In the genomic region with DNA sequence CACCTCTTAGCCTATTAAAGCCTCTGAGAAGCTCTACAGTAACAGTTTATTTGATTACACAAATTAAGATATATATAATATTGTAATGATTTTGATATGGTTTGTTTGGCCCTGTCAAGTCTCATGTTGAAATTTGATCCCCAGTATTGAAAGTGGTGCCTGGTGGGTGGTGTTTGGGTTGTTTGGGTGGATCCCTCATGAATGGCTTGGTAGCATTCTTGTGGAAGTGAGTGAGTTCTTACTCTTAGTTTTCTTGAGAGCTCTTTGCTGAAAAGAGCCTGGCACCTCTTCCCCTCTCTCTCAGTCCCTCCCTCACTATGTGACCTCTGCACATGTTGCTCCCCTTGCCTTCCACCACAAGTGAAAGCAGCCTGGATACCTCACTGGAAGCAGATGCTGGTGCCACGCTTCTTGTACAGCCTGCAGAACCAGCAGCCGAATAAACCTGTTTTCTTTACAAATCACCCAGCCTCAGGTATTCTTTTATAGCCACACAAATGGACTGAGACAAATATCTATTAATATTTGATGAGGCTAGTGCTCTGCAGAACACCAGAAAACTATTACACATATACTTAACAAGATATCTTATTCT, we compare ENCODE assay signal across 18 cellular contexts. TPM values are rescaled to one million over a fixed set of nuclear protein-coding genes. Genes with fewer than 3 reads are reported as not detected.
DNase-seq lines count a peak whose midpoint lies in the region; ATAC-seq and TF ChIP-seq lines count a peak whose summit lies in the region.
"Had no signal": no experiment of that assay in that cellular context is flagged by ENCODE, and none has a peak within 500 bp of the region (broad histone marks: within the 10 kb centered on the region; RNA-seq: fewer than 3 reads in every experiment).

No MANE protein-coding gene starts in this region.

- H2BK5ac ChIP-seq in mesendoderm (ENCODE audit: low read length) = no peak overlapping the region

- H4K8ac ChIP-seq in mesendoderm (ENCODE audit: low read depth, low read length) = no peak overlapping the region

- H3K27ac Mint-ChIP-seq in GM23338 = peak overlapping the region; percentile 2; the same call in 1 of the 2 replicates
- H3K27ac Mint-ChIP-seq: CD4-positive, CD25-positive, alpha-beta regulatory T cell; HFFc6 had no signal

- WGBS in mesendoderm (ENCODE audit: extremely low coverage, insufficient coverage, low lambda C conversion rate) = no CpG with 5 or more reads among the region's 2 CpGs

- no peak overlapping the region for H3K4ac ChIP-seq in mesendoderm (ENCODE audit: low read depth, low read length)

- H3K36me3 ChIP-seq in GM23338 (ENCODE audit: insufficient read depth) (no peaks in the 10 kb centered on the region), mesendoderm (ENCODE audit: control insufficient read depth, insufficient read depth, low read length) (no peaks in the 10 kb centered on the region)
- H3K36me3 ChIP-seq: BLaER1 treated with 17β-estradiol and CSF1 and Interleukin-3, amounts not matched to agents 10 nM and 100 nM had no signal

- no peaks in the 10 kb centered on the region for H3K27me3 ChIP-seq in GM23338 (ENCODE audit: insufficient read depth)
- H3K27me3 ChIP-seq in mesendoderm (ENCODE audit: insufficient read depth, low read length, poor library complexity) = no peaks in the 10 kb centered on the region
- H3K27me3 ChIP-seq: BLaER1 treated with 17β-estradiol and CSF1 and Interleukin-3, amounts not matched to agents 10 nM and 100 nM had no signal

- H3K4me1 Mint-ChIP-seq in GM23338 = peaks cover 9% of the 10 kb centered on the region; the same call in 2 of the 3 replicates
- H3K4me1 Mint-ChIP-seq: CD4-positive, CD25-positive, alpha-beta regulatory T cell had no signal

- H3K56ac ChIP-seq in mesendoderm (ENCODE audit: low read length) = no peak overlapping the region

- DNase-seq in GM23338 (ENCODE audit: low spot score) (peak; percentile 9), NCI-H69 (lab: John Stamatoyannopoulos, UW) (peak; percentile 13), mesendoderm (peak; percentile 1), DMS153 (lab: John Stamatoyannopoulos, UW) (no peak), nucleus accumbens (lab: John Stamatoyannopoulos, UW) (no peak), amniotic stem cell (lab: John Stamatoyannopoulos, UW) (no peak)
- no peak for DNase-seq in central memory CD4-positive, alpha-beta T cell
- DNase-seq: ACHN; Calu3; CD4-positive, CD25-positive, alpha-beta regulatory T cell; DMS 273 treated with DMSO at 0.1 percent for 48 hours; DMS79; EL; GOT3; HCEC 1CT; HFFc6 had no signal

- H3K9me2 ChIP-seq in GM23338 (ENCODE audit: insufficient read depth) = no peaks in the 10 kb centered on the region

- H3K4me3 ChIP-seq in GM23338 = no peak overlapping the region
- H3K4me3 ChIP-seq in mesendoderm (ENCODE audit: low read length) = no peak overlapping the region
- H3K4me3 ChIP-seq: BLaER1 treated with 17β-estradiol and CSF1 and Interleukin-3, amounts not matched to agents 10 nM and 100 nM had no signal

- H4K20me1 ChIP-seq in GM23338 (replicated peaks; ENCODE audit: insufficient read depth) = no peaks in the 10 kb centered on the region
- H4K20me1 ChIP-seq: BLaER1 treated with 17β-estradiol and CSF1 and Interleukin-3, amounts not matched to agents 10 nM and 100 nM had no signal

- no peaks in the 10 kb centered on the region for H3F3A ChIP-seq in GM23338 (replicated peaks; ENCODE audit: low read depth)

- no peak overlapping the region for H3K23ac ChIP-seq in mesendoderm (ENCODE audit: low read length)

- no peak overlapping the region for H2BK15ac ChIP-seq in mesendoderm (replicated peaks; ENCODE audit: low read depth)

- H3K4me1 ChIP-seq in GM23338 (ENCODE audit: insufficient read depth) (peaks cover 7% of the 10 kb centered on the region; the same call in 1 of the 2 replicates), mesendoderm (ENCODE audit: control insufficient read depth, low read depth, low read length) (no peaks in the 10 kb centered on the region)
- H3K4me1 ChIP-seq: BLaER1 treated with 17β-estradiol and CSF1 and Interleukin-3, amounts not matched to agents 10 nM and 100 nM had no signal

- no peaks in the 10 kb centered on the region for H3K36me3 Mint-ChIP-seq in GM23338 (ENCODE audit: low read depth)
- H3K36me3 Mint-ChIP-seq: CD4-positive, CD25-positive, alpha-beta regulatory T cell had no signal

- H3K27ac ChIP-seq in GM23338 (ENCODE audit: low read depth) (no peak overlapping the region), VCaP (peak overlapping the region; percentile 25; the same call in 1 of the 2 replicates), mesendoderm (ENCODE audit: low read depth, low read length) (no peak overlapping the region)
- H3K27ac ChIP-seq: BLaER1 treated with 17β-estradiol and CSF1 and Interleukin-3, amounts not matched to agents 10 nM and 100 nM had no signal

- H2AK5ac ChIP-seq in mesendoderm (ENCODE audit: low read length) = no peak overlapping the region

- TF ChIP-seq CTCF in GM23338 (conservative IDR thresholded peaks at IDR 0.05; ENCODE audit: low read depth in 2 of 2) (no peak), VCaP (conservative IDR thresholded peaks at IDR 0.05) (no peak)

- H3K4me2 ChIP-seq in GM23338 (no peak overlapping the region), mesendoderm (ENCODE audit: low read length) (no peak overlapping the region)
- H3K4me2 ChIP-seq: BLaER1 treated with 17β-estradiol and CSF1 and Interleukin-3, amounts not matched to agents 10 nM and 100 nM had no signal

- H3K79me2 ChIP-seq in GM23338 (replicated peaks; ENCODE audit: insufficient read depth) (no peaks in the 10 kb centered on the region), mesendoderm (ENCODE audit: control insufficient read depth, insufficient read depth, low read length) (no peaks in the 10 kb centered on the region)

- H3K27me3 Mint-ChIP-seq in GM23338 (ENCODE audit: insufficient read depth, low read depth, poor library complexity) = no peaks in the 10 kb centered on the region
- H3K27me3 Mint-ChIP-seq: CD4-positive, CD25-positive, alpha-beta regulatory T cell had no signal

- no peaks in the 10 kb centered on the region for H3K9me3 Mint-ChIP-seq in GM23338
- H3K9me3 Mint-ChIP-seq: HFFc6 had no signal

- no peak overlapping the region for H2BK120ac ChIP-seq in mesendoderm (ENCODE audit: low read depth, low read length)

- no peak overlapping the region for H3K4me3 Mint-ChIP-seq in GM23338
- H3K4me3 Mint-ChIP-seq: CD4-positive, CD25-positive, alpha-beta regulatory T cell; HFFc6 had no signal

- no peak overlapping the region for H4K5ac ChIP-seq in mesendoderm (ENCODE audit: low read length)

- no peak overlapping the region; the same call in 1 of the 2 replicates for H2AFZ ChIP-seq in GM23338

- H3K18ac ChIP-seq in mesendoderm (ENCODE audit: low read length) = no peak overlapping the region

- peak; percentile 73 for ATAC-seq in GM23338

- H3K79me1 ChIP-seq in mesendoderm (ENCODE audit: low read length) = no peaks in the 10 kb centered on the region

- H3K9ac ChIP-seq in mesendoderm (ENCODE audit: low read length) = no peak overlapping the region
- H3K9ac ChIP-seq: BLaER1 treated with 17β-estradiol and CSF1 and Interleukin-3, amounts not matched to agents 10 nM and 100 nM had no signal

TF ChIP-seq in GM23338, 12 proteins besides CTCF, POLR2A, EP300 and RAD21 (continues in another document):
- TF ChIP-seq, protein P1, sequence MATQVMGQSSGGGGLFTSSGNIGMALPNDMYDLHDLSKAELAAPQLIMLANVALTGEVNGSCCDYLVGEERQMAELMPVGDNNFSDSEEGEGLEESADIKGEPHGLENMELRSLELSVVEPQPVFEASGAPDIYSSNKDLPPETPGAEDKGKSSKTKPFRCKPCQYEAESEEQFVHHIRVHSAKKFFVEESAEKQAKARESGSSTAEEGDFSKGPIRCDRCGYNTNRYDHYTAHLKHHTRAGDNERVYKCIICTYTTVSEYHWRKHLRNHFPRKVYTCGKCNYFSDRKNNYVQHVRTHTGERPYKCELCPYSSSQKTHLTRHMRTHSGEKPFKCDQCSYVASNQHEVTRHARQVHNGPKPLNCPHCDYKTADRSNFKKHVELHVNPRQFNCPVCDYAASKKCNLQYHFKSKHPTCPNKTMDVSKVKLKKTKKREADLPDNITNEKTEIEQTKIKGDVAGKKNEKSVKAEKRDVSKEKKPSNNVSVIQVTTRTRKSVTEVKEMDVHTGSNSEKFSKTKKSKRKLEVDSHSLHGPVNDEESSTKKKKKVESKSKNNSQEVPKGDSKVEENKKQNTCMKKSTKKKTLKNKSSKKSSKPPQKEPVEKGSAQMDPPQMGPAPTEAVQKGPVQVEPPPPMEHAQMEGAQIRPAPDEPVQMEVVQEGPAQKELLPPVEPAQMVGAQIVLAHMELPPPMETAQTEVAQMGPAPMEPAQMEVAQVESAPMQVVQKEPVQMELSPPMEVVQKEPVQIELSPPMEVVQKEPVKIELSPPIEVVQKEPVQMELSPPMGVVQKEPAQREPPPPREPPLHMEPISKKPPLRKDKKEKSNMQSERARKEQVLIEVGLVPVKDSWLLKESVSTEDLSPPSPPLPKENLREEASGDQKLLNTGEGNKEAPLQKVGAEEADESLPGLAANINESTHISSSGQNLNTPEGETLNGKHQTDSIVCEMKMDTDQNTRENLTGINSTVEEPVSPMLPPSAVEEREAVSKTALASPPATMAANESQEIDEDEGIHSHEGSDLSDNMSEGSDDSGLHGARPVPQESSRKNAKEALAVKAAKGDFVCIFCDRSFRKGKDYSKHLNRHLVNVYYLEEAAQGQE (IDR thresholded peaks at IDR 0.05; ENCODE audit: unreplicated experiment) = no peak
- TF ChIP-seq NANOG (IDR thresholded peaks at IDR 0.05; ENCODE audit: borderline replicate concordance) (no peak), CREB1 (CRISPR knock-in tag; IDR thresholded peaks at IDR 0.05; ENCODE audit: low read depth) (no peak), POLR2AphosphoS5 (IDR thresholded peaks at IDR 0.05; ENCODE audit: low read depth) (no peak)

RNA-seq across cellular contexts. Expression of gene SLC4A10, which starts 52.8 kb away (rescaled TPM):
- total RNA-seq in GM23338 (2014; rRNA removed; shearing (Covaris generic)) = 0.56 and 1.4 TPM in 2 replicates
- polyA plus RNA-seq in GM23338 (2016; fragmentation: Nextera tagmentation; extraction: Ambion mirVana) = 0.12 and 0.52 TPM in 2 replicates
- 0.07 TPM for polyA plus RNA-seq in mesendoderm (2013, experiment 1 of 2)
- 0.03 TPM for polyA plus RNA-seq in mesendoderm (2013, experiment 2 of 2)
- total RNA-seq: CD4-positive, CD25-positive, alpha-beta regulatory T cell; HFFc6 had no signal

Comparison
In these comparisons a context has a peak if more than half of its experiments do, and no peak if none do; other contexts are left out.
1. DNase-seq: peak in GM23338 (single experiment), NCI-H69 (single experiment) and mesendoderm (single experiment); none in central memory CD4-positive, alpha-beta T cell (single experiment), DMS153 (single experiment), nucleus accumbens (0 of 56) and amniotic stem cell (single experiment).